Comparison of ENCODE assay signal across 14 cellular contexts in genomic region chr9:126389958-126390357, GRCh38.
DNase-seq lines count a peak whose midpoint lies in the region; ATAC-seq and TF ChIP-seq lines count a peak whose summit lies in the region.
"Had no signal": no experiment of that assay in that cellular context is flagged by ENCODE, and none has a peak within 500 bp of the region (broad histone marks: within the 10 kb centered on the region; RNA-seq: fewer than 3 reads in every experiment).

No MANE protein-coding gene starts in this region.

- no peaks in the 10 kb centered on the region for H3K9me2 ChIP-seq in Loucy (replicated peaks; ENCODE audit: low read depth, low read length)

- H3K27ac Mint-ChIP-seq in naive thymus-derived CD8-positive, alpha-beta T cell, result peak overlapping the region in 9 of 10 donors; percentile 46 to 86 (median 67)
- no peak overlapping the region for H3K27ac Mint-ChIP-seq in activated naive CD4-positive, alpha-beta T cell treated with anti-CD3 and anti-CD28 coated beads, Interleukin-2, amount 50 U/mL, for 72 hours

- peak overlapping the region in 1 of 10 donors; percentile 28 for H3K4me3 Mint-ChIP-seq in naive thymus-derived CD8-positive, alpha-beta T cell

- H3K27ac ChIP-seq in adrenal gland, result peak overlapping the region in 3 of 5 donors; percentile 26 to 76 (median 53)

- H3K27me3 ChIP-seq in Loucy (ENCODE audit: insufficient read depth, low read length, poor library complexity, severe bottlenecking) (no peaks in the 10 kb centered on the region), adrenal gland (no peaks in the 10 kb centered on the region)

- H3K36me3 Mint-ChIP-seq in naive thymus-derived CD8-positive, alpha-beta T cell, result peaks cover 0 to 75% (median 19%) of the 10 kb centered on the region in 3 donors
- H3K36me3 Mint-ChIP-seq in activated naive CD4-positive, alpha-beta T cell treated with anti-CD3 and anti-CD28 coated beads, Interleukin-2, amount 50 U/mL, for 72 hours, result no peaks in the 10 kb centered on the region

- POLR2A ChIA-PET in naive thymus-derived CD8-positive, alpha-beta T cell (lab: Charles Lee), result no interaction called here

- TF ChIP-seq CTCF in Loucy (conservative IDR thresholded peaks at IDR 0.05; ENCODE audit: low read length) (no peak), adrenal gland (IDR thresholded peaks at IDR 0.05) (no peak)

- peaks cover 24% of the 10 kb centered on the region for H3K4me1 ChIP-seq in Loucy (ENCODE audit: insufficient read depth, low read length, poor library complexity, severe bottlenecking)
- H3K4me1 ChIP-seq in adrenal gland (replicated peaks in 1 of 2), result peaks cover 0 to 6% of the 10 kb centered on the region in 2 donors

- peaks cover 82% of the 10 kb centered on the region; the same call in 1 of the 2 replicates for H3K36me3 ChIP-seq in Loucy (ENCODE audit: insufficient read depth, low read length)
- no peaks in the 10 kb centered on the region for H3K36me3 ChIP-seq in adrenal gland (replicated peaks in 1 of 2)

- WGBS in adrenal gland, 4 donors, result 79 to 84% (median 82%) methylated on average over 2 of the region's 2 CpGs

- H3F3A ChIP-seq in Loucy (ENCODE audit: low read depth), result no peaks in the 10 kb centered on the region

- H3K4me3 ChIP-seq in Loucy (ENCODE audit: low read length, poor library complexity, severe bottlenecking), result no peak overlapping the region
- no peak overlapping the region for H3K4me3 ChIP-seq in adrenal gland

- no peaks in the 10 kb centered on the region for H3K27me3 Mint-ChIP-seq in naive thymus-derived CD8-positive, alpha-beta T cell

- H3K4me1 Mint-ChIP-seq in naive thymus-derived CD8-positive, alpha-beta T cell, result peaks cover 20 to 28% (median 25%) of the 10 kb centered on the region in 4 donors

- H3K79me2 ChIP-seq in Loucy (ENCODE audit: insufficient read depth, low read length), result 0 out of 2 replicates have a peak, but pooled peaks cover 11% of the 10 kb centered on the region

- H3K9me3 ChIP-seq in Loucy (ENCODE audit: insufficient read depth, low read depth, low read length) (no peaks in the 10 kb centered on the region), adrenal gland (replicated peaks in 1 of 3) (no peaks in the 10 kb centered on the region)

- H3K9ac ChIP-seq in Loucy (ENCODE audit: low read depth, low read length, poor library complexity, severe bottlenecking), result peak overlapping the region; percentile 50

- no peak for TF ChIP-seq POLR2A in adrenal gland (IDR thresholded peaks at IDR 0.05)

- peak; percentile 34 to 42 for ATAC-seq in naive thymus-derived CD8-positive, alpha-beta T cell
- no peak for ATAC-seq in HG03097 (IDR thresholded peaks at IDR 0.05; ENCODE audit: low FRiP score, unreplicated experiment)
- no peak for ATAC-seq in activated naive CD4-positive, alpha-beta T cell treated with anti-CD3 and anti-CD28 coated beads, Interleukin-2, amount 50 U/mL, for 72 hours

- DNase-seq in CD1c-positive myeloid dendritic cell (ENCODE audit: extremely low spot score) (peak; percentile 73), adrenal gland (no peak), SK-N-DZ (ENCODE audit: low spot score) (no peak)
- DNase-seq in naive thymus-derived CD8-positive, alpha-beta T cell, result no peak
- DNase-seq in activated naive CD4-positive, alpha-beta T cell treated with anti-CD3 and anti-CD28 coated beads, Interleukin-2, amount 50 U/mL, for 72 hours (ENCODE audit: low spot score in 2 of 2), result no peak
- no peak for DNase-seq in activated CD4-positive, alpha-beta T cell treated with anti-CD3 and anti-CD28 coated beads for 4 hours
- DNase-seq: effector CD4-positive, alpha-beta T cell; foreskin melanocyte; kidney glomerular epithelial cell; NK-92 treated with Interleukin-12 subunit alpha and Interleukin-12 subunit beta, amount 100 ng/mL, for 24 hours; stimulated activated CD4-positive, alpha-beta T cell treated with anti-CD3 and anti-CD28 coated beads, Interleukin-2, amount 100 ng/mL, for 24 hours; stimulated activated naive CD4-positive, alpha-beta T cell treated with Interleukin-2 at 50 U/mL for 16 hours had no signal

- H3K4me2 ChIP-seq in Loucy (ENCODE audit: low read depth, low read length, poor library complexity, severe bottlenecking), result peak overlapping the region; percentile 32

- intact Hi-C loops in adrenal gland (cut with DNase I), result loop anchor here in 1 of 2 donors (10.0 kb wide), 1 partner anchor 55 kb away; no protein-coding TSS in a partner anchor

- no peaks in the 10 kb centered on the region for H3K9me3 Mint-ChIP-seq in naive thymus-derived CD8-positive, alpha-beta T cell
- no peaks in the 10 kb centered on the region for H3K9me3 Mint-ChIP-seq in activated naive CD4-positive, alpha-beta T cell treated with anti-CD3 and anti-CD28 coated beads, Interleukin-2, amount 50 U/mL, for 72 hours

- H4K20me1 ChIP-seq in Loucy (ENCODE audit: insufficient read depth, low read length, poor library complexity, severe bottlenecking), result no peaks in the 10 kb centered on the region

- no peak overlapping the region for H2AFZ ChIP-seq in Loucy (ENCODE audit: low read length)

Comparison
In these comparisons a context has a peak if more than half of its experiments do, and no peak if none do; other contexts are left out.
1. ATAC-seq: peak in naive thymus-derived CD8-positive, alpha-beta T cell (2 of 2); none in HG03097 (single experiment) and activated naive CD4-positive, alpha-beta T cell treated with anti-CD3 and anti-CD28 coated beads, Interleukin-2, amount 50 U/mL, for 72 hours (0 of 2).
2. H3K27ac Mint-ChIP-seq: peak in naive thymus-derived CD8-positive, alpha-beta T cell (9 of 10); none in activated naive CD4-positive, alpha-beta T cell treated with anti-CD3 and anti-CD28 coated beads, Interleukin-2, amount 50 U/mL, for 72 hours (0 of 2).